ENCODE assay signal across 2 cellular contexts in genomic region chr21:42376338-42376982, GRCh38.
A peak's percentile ranks its signal among the peaks of the same experiment; 100 is the strongest.
TF ChIP-seq lines count a peak whose summit lies in the region.

No MANE protein-coding gene starts in this region.

TF ChIP-seq in GM23338, 12 proteins besides CTCF, POLR2A, EP300 and RAD21:
- TF ChIP-seq ZNF462 (CRISPR knock-in tag; IDR thresholded peaks at IDR 0.05) (no peak), ETS1 (IDR thresholded peaks at IDR 0.05) (no peak), ZNF331 (CRISPR knock-in tag; IDR thresholded peaks at IDR 0.05; ENCODE audit: low read depth) (no peak), EZH2 (IDR thresholded peaks at IDR 0.05; ENCODE audit: low read depth, unreplicated experiment) (no peak), JUNB (IDR thresholded peaks at IDR 0.05; ENCODE audit: unreplicated experiment) (no peak), CREB1 (CRISPR knock-in tag; IDR thresholded peaks at IDR 0.05; ENCODE audit: low read depth) (no peak), REST (IDR thresholded peaks at IDR 0.05; ENCODE audit: unreplicated experiment) (no peak), ZNF114 (CRISPR knock-in tag; IDR thresholded peaks at IDR 0.05) (no peak), EZH2phosphoT487 (IDR thresholded peaks at IDR 0.05; ENCODE audit: unreplicated experiment) (no peak), POLR2AphosphoS5 (IDR thresholded peaks at IDR 0.05; ENCODE audit: low read depth) (no peak), STAT1 (IDR thresholded peaks at IDR 0.05; ENCODE audit: unreplicated experiment) (no peak), NANOG (IDR thresholded peaks at IDR 0.05; ENCODE audit: borderline replicate concordance) (no peak)
TF ChIP-seq in GM23338: peak in this region for 0.

TF ChIP-seq in H1, 55 proteins besides CTCF, POLR2A, EP300 and RAD21:
- TF ChIP-seq CEBPB (IDR thresholded peaks at IDR 0.05; ENCODE audit: low read depth, low read length) (peak; percentile 50; the same call in 1 of the 2 replicates), TEAD4 (IDR thresholded peaks at IDR 0.05; ENCODE audit: low read depth, low read length) (no peak), CBX5 (IDR thresholded peaks at IDR 0.05; ENCODE audit: low read depth, low read length) (no peak), CHD7 (IDR thresholded peaks at IDR 0.05; ENCODE audit: insufficient replicate concordance, low read length) (no peak), POLR2AphosphoS5 (IDR thresholded peaks at IDR 0.05; ENCODE audit: low read depth, low read length) (no peak)
TF ChIP-seq in H1: peak in this region for 1.
